Comparison of ENCODE assay signal across 19 cellular contexts in the genomic region with DNA sequence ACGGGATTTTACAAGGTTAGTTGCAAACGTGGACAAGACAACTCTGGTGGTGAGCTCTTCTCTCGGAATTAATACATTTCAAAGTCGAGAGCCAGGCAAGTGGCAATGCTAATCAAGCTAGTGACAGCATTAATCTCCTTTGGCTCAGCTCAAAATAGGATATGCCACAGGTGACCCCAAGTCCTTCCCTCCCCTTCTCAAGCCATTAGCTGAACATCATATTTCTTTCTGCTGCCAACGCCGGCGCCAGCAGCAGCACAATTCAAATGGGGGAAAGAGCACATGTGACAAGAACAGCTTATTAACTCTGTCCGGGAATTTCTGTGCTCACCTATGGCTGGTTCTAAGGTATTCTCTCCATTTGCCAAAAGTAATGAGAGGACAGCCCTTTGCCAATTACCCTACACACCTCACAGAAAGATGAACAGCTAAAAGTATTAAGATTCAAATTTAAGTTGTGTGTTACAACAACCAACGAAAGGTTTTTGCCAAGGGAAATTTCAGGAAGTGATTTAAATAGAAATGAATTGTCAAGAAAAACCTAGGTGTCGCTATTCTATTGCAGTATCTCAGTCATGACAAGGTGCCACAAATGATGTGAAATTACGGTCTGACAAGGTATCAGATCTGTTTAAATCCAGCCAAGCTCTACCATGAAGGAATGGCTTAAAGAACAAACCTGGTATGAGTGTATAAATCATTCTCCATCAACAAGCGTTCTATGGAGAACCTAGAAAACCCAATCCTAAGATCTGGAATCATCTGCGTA.
"Had no signal": no experiment of that assay in that cellular context is flagged by ENCODE, and none has a peak within 500 bp of the region (broad histone marks: within the 10 kb centered on the region; RNA-seq: fewer than 3 reads in every experiment).

No MANE protein-coding gene starts in this region.

- ATAC-seq: activated CD8-positive, alpha-beta memory T cell treated with anti-CD3 and anti-CD28 coated beads, Interleukin-2, amount 10 ng/mL, durations not matched to agents 7 days and 5 days; left lung; mucosa of descending colon; naive thymus-derived CD8-positive, alpha-beta T cell; sciatic nerve had no signal

- H3K36me3 ChIP-seq: esophagus squamous epithelium, left lung, prostate gland, spleen had no signal

- H3K27me3 ChIP-seq: esophagus squamous epithelium, left lung had no signal

- DNase-seq: activated CD4-positive, alpha-beta T cell treated with anti-CD3 and anti-CD28 coated beads for 1 hour; activated CD4-positive, alpha-beta T cell treated with anti-CD3 and anti-CD28 coated beads, Interleukin-2, amount 50 U/mL, for 48 hours; activated CD8-positive, alpha-beta memory T cell treated with anti-CD3 and anti-CD28 coated beads, Interleukin-2, amount 10 ng/mL, durations not matched to agents 7 days and 5 days; activated gamma-delta T cell treated with Interleukin-2 at 50 U/mL for 16 hours; activated naive CD8-positive, alpha-beta T cell treated with anti-CD3 and anti-CD28 coated beads for 36 hours; activated T-cell treated with anti-CD3 and anti-CD28 coated beads, Interleukin-2, amount 50 U/mL, for 48 hours; aorta; esophagus squamous epithelium; foreskin fibroblast; left lung; mucosa of descending colon; naive thymus-derived CD8-positive, alpha-beta T cell; occipital lobe; spleen; stimulated activated CD4-positive, alpha-beta T cell treated with anti-CD3 and anti-CD28 coated beads, Interleukin-2, amount 100 ng/mL, for 24 hours; stimulated activated naive CD4-positive, alpha-beta T cell; substantia nigra had no signal

- H3K4me3 ChIP-seq: esophagus squamous epithelium, left lung, mucosa of descending colon, prostate gland, spleen had no signal

- H3K9me3 ChIP-seq: esophagus squamous epithelium, left lung, mucosa of descending colon, prostate gland, spleen had no signal

- H3K27ac ChIP-seq: esophagus squamous epithelium, left lung, prostate gland, spleen had no signal
